ENCODE assay signal across 14 cellular contexts in genomic region chr3:64443553-64444331, GRCh38.
DNase-seq lines count a peak whose midpoint lies in the region; ATAC-seq and TF ChIP-seq lines count a peak whose summit lies in the region.
"Had no signal": no experiment of that assay in that cellular context is flagged by ENCODE, and none has a peak within 500 bp of the region (broad histone marks: within the 10 kb centered on the region; RNA-seq: fewer than 3 reads in every experiment).

No MANE protein-coding gene starts in this region.

- POLR2A ChIA-PET in PC-3 (lab: Charles Lee; ENCODE audit: unreplicated experiment): no interaction called here

- no peaks in the 10 kb centered on the region for H4K20me1 ChIP-seq in PC-3 (ENCODE audit: low read length)

- no peak overlapping the region for H3K9ac ChIP-seq in PC-3 (ENCODE audit: low read length)

- no peak overlapping the region for H3K27ac ChIP-seq in PC-3 (ENCODE audit: low read length)

- no peaks in the 10 kb centered on the region for H3F3A ChIP-seq in PC-3 (ENCODE audit: low read length, unreplicated experiment)

- H3K9me3 ChIP-seq in MG63 (no peaks in the 10 kb centered on the region), PC-3 (ENCODE audit: low read length) (no peaks in the 10 kb centered on the region)

- no peaks in the 10 kb centered on the region for H3K79me2 ChIP-seq in PC-3 (ENCODE audit: low read length)

- H3K27me3 ChIP-seq in MG63 (peaks cover 2% of the 10 kb centered on the region; the same call in 1 of the 2 replicates), PC-3 (ENCODE audit: low read length) (no peaks in the 10 kb centered on the region)

- intact Hi-C loops in PC-3 (cut with micrococcal nuclease): no loop called here

- no peaks in the 10 kb centered on the region for H3K9me2 ChIP-seq in PC-3 (replicated peaks; ENCODE audit: low read length)

- no peak overlapping the region for H3K4me2 ChIP-seq in PC-3 (ENCODE audit: low read length)

- no TSS peak for BruUV-seq in PC-3 (replicated peaks; lab: Mats Ljungman, UMichigan)

- H3K36me3 ChIP-seq in MG63 (no peaks in the 10 kb centered on the region), PC-3 (ENCODE audit: low read depth, low read length) (no peaks in the 10 kb centered on the region)

- DNase-seq in COLO668 (lab: John Stamatoyannopoulos, UW; ENCODE audit: unreplicated experiment): peak; percentile 50
- peak; percentile 10 for DNase-seq in MG63
- peak; percentile 89 for DNase-seq in fibroblast of peridontal ligament (ENCODE audit: extremely low read depth)
- DNase-seq in osteocyte (ENCODE audit: extremely low spot score, unreplicated experiment): peak; percentile 89
- DNase-seq in NCI-H446 (lab: John Stamatoyannopoulos, UW): no peak
- DNase-seq in PC-3: no peak
- DNase-seq: activated CD4-positive, alpha-beta T cell treated with anti-CD3 and anti-CD28 coated beads for 48 hours; DMS79; NCI-H187; stimulated activated CD4-positive, alpha-beta T cell treated with anti-CD3 and anti-CD28 coated beads, Interleukin-12 subunit alpha, Interleukin-12 subunit beta, amount 100 ng/mL, for 4 hours had no signal

- ATAC-seq in PC-3: no peak
- no peak for ATAC-seq in HG02884 (IDR thresholded peaks at IDR 0.05; ENCODE audit: unreplicated experiment)
- ATAC-seq in HG02588 (IDR thresholded peaks at IDR 0.05; ENCODE audit: unreplicated experiment): no peak
- ATAC-seq: stimulated activated memory B cell treated with anti-CD40 and anti-IgM and Interleukin-4, amounts not matched to agents 10 μg/mL and 1 μg/mL and 100 μg/mL, for 72 hours had no signal

- H3K4me3 ChIP-seq in MG63: no peak overlapping the region
- no peak overlapping the region for H3K4me3 ChIP-seq in PC-3 (ENCODE audit: low read length)

- no peak overlapping the region for H2AFZ ChIP-seq in PC-3 (ENCODE audit: low read length)

- peak overlapping the region; percentile 51 for H3K4me3 Mint-ChIP-seq in osteocyte (ENCODE audit: unreplicated experiment)
- H3K4me3 Mint-ChIP-seq: activated naive CD4-positive, alpha-beta T cell treated with anti-CD3 and anti-CD28 coated beads, Interleukin-2, amount 50 U/mL, for 24 hours; stimulated activated memory B cell treated with anti-CD40 and anti-IgM and Interleukin-4, amounts not matched to agents 10 μg/mL and 1 μg/mL and 100 μg/mL, for 72 hours had no signal

- H3K4me1 ChIP-seq in PC-3 (ENCODE audit: insufficient read depth, low read length): no peaks in the 10 kb centered on the region

- H3K27ac Mint-ChIP-seq in osteocyte (ENCODE audit: unreplicated experiment): peak overlapping the region; percentile 85
- H3K27ac Mint-ChIP-seq: activated naive CD4-positive, alpha-beta T cell treated with anti-CD3 and anti-CD28 coated beads, Interleukin-2, amount 50 U/mL, for 24 hours; stimulated activated memory B cell treated with anti-CD40 and anti-IgM and Interleukin-4, amounts not matched to agents 10 μg/mL and 1 μg/mL and 100 μg/mL, for 72 hours had no signal

- H3K4me1 Mint-ChIP-seq in osteocyte (ENCODE audit: unreplicated experiment): peaks cover 44% of the 10 kb centered on the region
- H3K4me1 Mint-ChIP-seq: activated naive CD4-positive, alpha-beta T cell treated with anti-CD3 and anti-CD28 coated beads, Interleukin-2, amount 50 U/mL, for 24 hours had no signal

- CTCF ChIA-PET in PC-3 (lab: Charles Lee): no interaction called here

- no peaks in the 10 kb centered on the region for H3K9me3 Mint-ChIP-seq in osteocyte (ENCODE audit: unreplicated experiment)
- H3K9me3 Mint-ChIP-seq: activated naive CD4-positive, alpha-beta T cell treated with anti-CD3 and anti-CD28 coated beads, Interleukin-2, amount 50 U/mL, for 24 hours; stimulated activated memory B cell treated with anti-CD40 and anti-IgM and Interleukin-4, amounts not matched to agents 10 μg/mL and 1 μg/mL and 100 μg/mL, for 72 hours had no signal

- peaks cover 6% of the 10 kb centered on the region for H3K27me3 Mint-ChIP-seq in osteocyte (ENCODE audit: unreplicated experiment)

- TF ChIP-seq CTCF in osteocyte (IDR thresholded peaks at IDR 0.05) (no peak), PC-3 (conservative IDR thresholded peaks at IDR 0.05; ENCODE audit: low read depth, low read length) (no peak)

- no peaks in the 10 kb centered on the region for H3K36me3 Mint-ChIP-seq in osteocyte (ENCODE audit: unreplicated experiment)
- H3K36me3 Mint-ChIP-seq: activated naive CD4-positive, alpha-beta T cell treated with anti-CD3 and anti-CD28 coated beads, Interleukin-2, amount 50 U/mL, for 24 hours; stimulated activated memory B cell treated with anti-CD40 and anti-IgM and Interleukin-4, amounts not matched to agents 10 μg/mL and 1 μg/mL and 100 μg/mL, for 72 hours had no signal

Comparison
In these comparisons a context has a peak if more than half of its experiments do, and no peak if none do; other contexts are left out.
1. DNase-seq: peak in COLO668 (single experiment), MG63 (single experiment), fibroblast of peridontal ligament (single experiment) and osteocyte (single experiment); none in NCI-H446 (0 of 2) and PC-3 (single experiment).